In the genomic region with DNA sequence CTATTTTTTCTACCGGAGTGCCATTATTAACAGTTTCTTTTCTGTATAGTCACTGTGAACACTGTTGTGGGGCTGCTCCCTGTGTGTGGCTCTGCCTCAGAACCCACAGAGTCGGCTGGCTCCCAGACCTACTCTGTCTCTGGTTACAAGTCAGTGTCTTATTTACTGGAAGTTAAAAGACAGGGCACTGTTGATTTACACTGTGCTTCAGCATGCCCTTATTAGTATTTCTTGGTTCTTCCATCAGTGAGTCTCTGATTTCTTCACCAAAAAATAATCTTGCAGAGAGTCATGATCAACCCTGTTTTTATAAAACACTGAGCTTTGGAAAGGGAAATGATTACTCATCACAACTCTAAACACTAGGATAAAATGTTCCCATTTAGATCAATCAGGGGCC, we compare ENCODE assay signal across 8 cellular contexts.
DNase-seq lines count a peak whose midpoint lies in the region; ATAC-seq and TF ChIP-seq lines count a peak whose summit lies in the region.
"Had no signal": no experiment of that assay in that cellular context is flagged by ENCODE, and none has a peak within 500 bp of the region (broad histone marks: within the 10 kb centered on the region; RNA-seq: fewer than 3 reads in every experiment).

No MANE protein-coding gene starts in this region.

- H3K27ac ChIP-seq in adrenal gland (peak overlapping the region in 3 of 5 donors; percentile 33 to 66 (median 55)), stomach (peak overlapping the region in 4 of 5 donors; percentile 30 to 78 (median 64))

- H3K9me3 Mint-ChIP-seq in immature natural killer cell: peaks cover 0 to 2% (median 0%) of the 10 kb centered on the region in 6 donors

- H3K4me3 Mint-ChIP-seq in immature natural killer cell: peak overlapping the region; percentile 38 to 76 (median 56)

- H3K36me3 ChIP-seq in adrenal gland (replicated peaks in 1 of 2) (no peaks in the 10 kb centered on the region), stomach (no peaks in the 10 kb centered on the region)

- peaks cover 85 to 87% of the 10 kb centered on the region in 2 donors for H3K4me1 Mint-ChIP-seq in immature natural killer cell

- peak overlapping the region; percentile 31 to 77 (median 58) for H3K27ac Mint-ChIP-seq in immature natural killer cell

- H3K27me3 Mint-ChIP-seq in immature natural killer cell (ENCODE audit: low read depth in 3 of 3): no peaks in the 10 kb centered on the region

- WGBS in adrenal gland, 4 donors: 17 to 46% (median 29%) methylated on average over 2 of the region's 2 CpGs
- WGBS in stomach, 5 donors: 36 to 50% (median 47%) methylated on average over 2 of the region's 2 CpGs

- peaks cover 6 to 15% (median 14%) of the 10 kb centered on the region in 3 donors for H3K36me3 Mint-ChIP-seq in immature natural killer cell

- H3K9me3 ChIP-seq in adrenal gland (replicated peaks in 1 of 3) (no peaks in the 10 kb centered on the region), stomach (peaks cover 0 to 8% (median 6%) of the 10 kb centered on the region in 4 donors)

- H3K4me3 ChIP-seq in HFF-Myc (replicated peaks; ENCODE audit: low read depth, low read length): no peak overlapping the region
- H3K4me3 ChIP-seq in adrenal gland: no peak overlapping the region
- H3K4me3 ChIP-seq in stomach: no peak overlapping the region

- H3K27me3 ChIP-seq in adrenal gland (no peaks in the 10 kb centered on the region), stomach (no peaks in the 10 kb centered on the region)

- DNase-seq in HFF-Myc (ENCODE audit: extremely low read depth, low read depth) (peak; percentile 11), adrenal gland (peak in 5 of 7 donors; percentile 13 to 52 (median 39)), immature natural killer cell (peak in 2 of 3 donors; percentile 14 to 16), stomach (no peak), NCI-H187 (lab: John Stamatoyannopoulos, UW) (no peak), activated T-cell treated with anti-CD3 and anti-CD28 coated beads for 4 hours (no peak)
- DNase-seq: NCI-H1436 treated with DMSO at 0.1 percent for 48 hours had no signal

- TF ChIP-seq POLR2A in adrenal gland (IDR thresholded peaks at IDR 0.05) (peak in 1 of 2 donors; percentile 13), stomach (IDR thresholded peaks at IDR 0.05) (no peak)

- H3K4me1 ChIP-seq in adrenal gland (replicated peaks in 1 of 2) (peaks cover 21 to 34% of the 10 kb centered on the region in 2 donors), stomach (peaks cover 4 to 52% (median 27%) of the 10 kb centered on the region in 4 donors)

- ATAC-seq in GM18867 (IDR thresholded peaks at IDR 0.05; ENCODE audit: unreplicated experiment): no peak

- no peak for TF ChIP-seq CTCF in HFF-Myc (IDR thresholded peaks at IDR 0.05; ENCODE audit: low read depth, low read length, missing control alignments)
- TF ChIP-seq CTCF in adrenal gland (IDR thresholded peaks at IDR 0.05): no peak
- no peak for TF ChIP-seq CTCF in stomach (IDR thresholded peaks at IDR 0.05)

- intact Hi-C loops in adrenal gland (cut with DNase I) (no loop called here), stomach (cut with DNase I; ENCODE audit: low total_unique reads) (no loop called here)

- TF ChIP-seq EP300 in stomach (IDR thresholded peaks at IDR 0.05): no peak

Comparison
In these comparisons a context has a peak if more than half of its experiments do, and no peak if none do; other contexts are left out.
1. DNase-seq: peak in HFF-Myc (single experiment), adrenal gland (5 of 7) and immature natural killer cell (2 of 3); none in stomach (single experiment), NCI-H187 (0 of 2) and activated T-cell treated with anti-CD3 and anti-CD28 coated beads for 4 hours (single experiment).